ENCODE assay signal across 1 cellular context in the genomic region with DNA sequence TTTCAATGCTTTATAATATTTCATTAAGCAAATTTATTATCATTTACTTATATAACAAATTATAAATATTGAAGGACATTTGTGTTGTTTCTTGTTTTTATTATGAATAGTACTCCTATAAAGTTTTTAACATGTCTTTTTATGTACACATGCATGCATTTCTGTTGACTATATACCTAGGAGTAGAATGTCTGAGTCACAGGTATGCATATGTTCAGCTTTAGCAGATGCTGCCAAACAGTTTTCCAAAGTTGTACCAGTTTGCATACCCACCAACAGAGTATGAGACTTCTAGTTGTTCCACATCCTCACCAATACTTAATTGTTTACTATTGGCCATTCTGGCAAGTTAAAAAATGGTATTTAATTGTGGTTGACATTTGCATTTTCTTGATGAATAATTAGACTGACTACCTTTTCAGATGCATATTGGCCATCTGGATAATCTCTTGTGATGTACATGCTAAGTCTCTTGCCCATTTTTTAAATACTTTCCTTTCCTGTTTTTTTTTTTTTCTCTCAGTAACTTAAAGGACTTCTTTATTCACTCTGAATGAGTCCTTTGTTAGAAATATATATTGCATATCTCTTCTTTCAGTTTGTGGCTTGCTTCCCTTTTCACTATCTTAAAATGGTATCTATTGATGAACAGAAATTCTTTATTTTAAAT.
TF ChIP-seq lines count a peak whose summit lies in the region.

No MANE protein-coding gene starts in this region.

TF ChIP-seq in GM23338, 12 proteins besides CTCF, POLR2A, EP300 and RAD21 (continued from another document):
- TF ChIP-seq, protein P1, sequence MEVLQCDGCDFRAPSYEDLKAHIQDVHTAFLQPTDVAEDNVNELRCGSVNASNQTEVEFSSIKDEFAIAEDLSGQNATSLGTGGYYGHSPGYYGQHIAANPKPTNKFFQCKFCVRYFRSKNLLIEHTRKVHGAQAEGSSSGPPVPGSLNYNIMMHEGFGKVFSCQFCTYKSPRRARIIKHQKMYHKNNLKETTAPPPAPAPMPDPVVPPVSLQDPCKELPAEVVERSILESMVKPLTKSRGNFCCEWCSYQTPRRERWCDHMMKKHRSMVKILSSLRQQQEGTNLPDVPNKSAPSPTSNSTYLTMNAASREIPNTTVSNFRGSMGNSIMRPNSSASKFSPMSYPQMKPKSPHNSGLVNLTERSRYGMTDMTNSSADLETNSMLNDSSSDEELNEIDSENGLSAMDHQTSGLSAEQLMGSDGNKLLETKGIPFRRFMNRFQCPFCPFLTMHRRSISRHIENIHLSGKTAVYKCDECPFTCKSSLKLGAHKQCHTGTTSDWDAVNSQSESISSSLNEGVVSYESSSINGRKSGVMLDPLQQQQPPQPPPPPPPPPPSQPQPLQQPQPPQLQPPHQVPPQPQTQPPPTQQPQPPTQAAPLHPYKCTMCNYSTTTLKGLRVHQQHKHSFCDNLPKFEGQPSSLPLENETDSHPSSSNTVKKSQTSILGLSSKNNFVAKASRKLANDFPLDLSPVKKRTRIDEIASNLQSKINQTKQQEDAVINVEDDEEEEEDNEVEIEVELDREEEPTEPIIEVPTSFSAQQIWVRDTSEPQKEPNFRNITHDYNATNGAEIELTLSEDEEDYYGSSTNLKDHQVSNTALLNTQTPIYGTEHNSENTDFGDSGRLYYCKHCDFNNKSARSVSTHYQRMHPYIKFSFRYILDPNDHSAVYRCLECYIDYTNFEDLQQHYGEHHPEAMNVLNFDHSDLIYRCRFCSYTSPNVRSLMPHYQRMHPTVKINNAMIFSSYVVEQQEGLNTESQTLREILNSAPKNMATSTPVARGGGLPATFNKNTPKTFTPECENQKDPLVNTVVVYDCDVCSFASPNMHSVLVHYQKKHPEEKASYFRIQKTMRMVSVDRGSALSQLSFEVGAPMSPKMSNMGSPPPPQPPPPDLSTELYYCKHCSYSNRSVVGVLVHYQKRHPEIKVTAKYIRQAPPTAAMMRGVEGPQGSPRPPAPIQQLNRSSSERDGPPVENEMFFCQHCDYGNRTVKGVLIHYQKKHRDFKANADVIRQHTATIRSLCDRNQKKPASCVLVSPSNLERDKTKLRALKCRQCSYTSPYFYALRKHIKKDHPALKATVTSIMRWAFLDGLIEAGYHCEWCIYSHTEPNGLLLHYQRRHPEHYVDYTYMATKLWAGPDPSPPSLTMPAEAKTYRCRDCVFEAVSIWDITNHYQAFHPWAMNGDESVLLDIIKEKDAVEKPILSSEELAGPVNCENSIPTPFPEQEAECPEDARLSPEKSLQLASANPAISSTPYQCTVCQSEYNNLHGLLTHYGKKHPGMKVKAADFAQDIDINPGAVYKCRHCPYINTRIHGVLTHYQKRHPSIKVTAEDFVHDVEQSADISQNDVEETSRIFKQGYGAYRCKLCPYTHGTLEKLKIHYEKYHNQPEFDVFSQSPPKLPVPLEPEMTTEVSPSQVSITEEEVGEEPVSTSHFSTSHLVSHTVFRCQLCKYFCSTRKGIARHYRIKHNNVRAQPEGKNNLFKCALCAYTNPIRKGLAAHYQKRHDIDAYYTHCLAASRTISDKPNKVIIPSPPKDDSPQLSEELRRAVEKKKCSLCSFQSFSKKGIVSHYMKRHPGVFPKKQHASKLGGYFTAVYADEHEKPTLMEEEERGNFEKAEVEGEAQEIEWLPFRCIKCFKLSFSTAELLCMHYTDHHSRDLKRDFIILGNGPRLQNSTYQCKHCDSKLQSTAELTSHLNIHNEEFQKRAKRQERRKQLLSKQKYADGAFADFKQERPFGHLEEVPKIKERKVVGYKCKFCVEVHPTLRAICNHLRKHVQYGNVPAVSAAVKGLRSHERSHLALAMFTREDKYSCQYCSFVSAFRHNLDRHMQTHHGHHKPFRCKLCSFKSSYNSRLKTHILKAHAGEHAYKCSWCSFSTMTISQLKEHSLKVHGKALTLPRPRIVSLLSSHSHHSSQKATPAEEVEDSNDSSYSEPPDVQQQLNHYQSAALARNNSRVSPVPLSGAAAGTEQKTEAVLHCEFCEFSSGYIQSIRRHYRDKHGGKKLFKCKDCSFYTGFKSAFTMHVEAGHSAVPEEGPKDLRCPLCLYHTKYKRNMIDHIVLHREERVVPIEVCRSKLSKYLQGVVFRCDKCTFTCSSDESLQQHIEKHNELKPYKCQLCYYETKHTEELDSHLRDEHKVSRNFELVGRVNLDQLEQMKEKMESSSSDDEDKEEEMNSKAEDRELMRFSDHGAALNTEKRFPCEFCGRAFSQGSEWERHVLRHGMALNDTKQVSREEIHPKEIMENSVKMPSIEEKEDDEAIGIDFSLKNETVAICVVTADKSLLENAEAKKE (CRISPR knock-in tag; IDR thresholded peaks at IDR 0.05) = no peak
- no peak for TF ChIP-seq JUNB (IDR thresholded peaks at IDR 0.05; ENCODE audit: unreplicated experiment)
